Comparison of ENCODE assay signal across 1 cellular context in the genomic region with DNA sequence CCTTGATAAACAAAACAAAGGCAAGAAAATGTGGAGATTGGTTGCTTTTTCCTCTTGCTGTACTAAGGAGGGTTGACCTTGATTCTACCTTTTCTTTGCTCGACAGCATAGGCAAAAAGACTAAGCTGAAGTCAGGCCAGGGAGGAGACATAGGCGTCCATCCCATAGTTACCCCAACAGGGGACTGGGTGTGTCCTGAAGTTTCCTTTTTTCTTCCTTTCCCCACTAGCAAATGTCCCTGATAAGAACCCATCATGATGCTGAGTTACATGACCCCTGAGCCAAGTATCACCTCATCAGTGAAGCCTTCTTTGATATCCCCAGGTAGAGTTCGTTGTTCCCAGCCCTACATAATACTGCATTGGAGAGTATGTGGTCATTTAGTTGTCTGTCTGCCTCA.
TF ChIP-seq lines count a peak whose summit lies in the region.

No MANE protein-coding gene starts in this region.

TF ChIP-seq in HepG2, 621 proteins besides CTCF, POLR2A, EP300 and RAD21 (continues in another document):
- TF ChIP-seq CBFB (CRISPR knock-in tag; IDR thresholded peaks at IDR 0.05) (no peak), ATF7 (IDR thresholded peaks at IDR 0.05) (no peak), ATF7 (CRISPR knock-in tag; IDR thresholded peaks at IDR 0.05) (no peak), MEIS1 (CRISPR knock-in tag; IDR thresholded peaks at IDR 0.05; ENCODE audit: borderline replicate concordance) (no peak), PHF20 (CRISPR knock-in tag; IDR thresholded peaks at IDR 0.05) (no peak), EHMT2 (IDR thresholded peaks at IDR 0.05; ENCODE audit: borderline replicate concordance, low read depth, low read length) (peak; percentile 15; the same call in 1 of the 2 replicates), RFX3 (CRISPR knock-in tag; IDR thresholded peaks at IDR 0.05) (no peak), ZNF383 (CRISPR knock-in tag; IDR thresholded peaks at IDR 0.05; ENCODE audit: borderline replicate concordance) (no peak), RARA (CRISPR knock-in tag; IDR thresholded peaks at IDR 0.05) (no peak), ZNF660 (CRISPR knock-in tag; IDR thresholded peaks at IDR 0.05; ENCODE audit: borderline replicate concordance, low read depth) (no peak), PHB2 (IDR thresholded peaks at IDR 0.05; ENCODE audit: partially characterized antibody) (no peak), GTF2F1 (IDR thresholded peaks at IDR 0.05; ENCODE audit: low read length) (no peak), ATF7-NPFF (CRISPR knock-in tag; IDR thresholded peaks at IDR 0.05; ENCODE audit: low read depth) (no peak), ZNF644 (CRISPR knock-in tag; IDR thresholded peaks at IDR 0.05; ENCODE audit: low read depth) (no peak), PHF21A (CRISPR knock-in tag; IDR thresholded peaks at IDR 0.05) (0 out of 2 replicates have a peak, but pooled peaks have one; percentile 12), ATF1 (CRISPR knock-in tag; IDR thresholded peaks at IDR 0.05) (0 out of 2 replicates have a peak, but pooled peaks have one; percentile 9), NCOA2 (CRISPR knock-in tag; IDR thresholded peaks at IDR 0.05) (no peak), RFXAP (CRISPR knock-in tag; IDR thresholded peaks at IDR 0.05; ENCODE audit: borderline replicate concordance) (no peak), HMG20B (CRISPR knock-in tag; conservative IDR thresholded peaks at IDR 0.05) (no peak), KAT8 (CRISPR knock-in tag; IDR thresholded peaks at IDR 0.05) (peak; percentile 8; the same call in 1 of the 2 replicates), ZNF138 (CRISPR knock-in tag; IDR thresholded peaks at IDR 0.05; ENCODE audit: low read depth) (no peak), SNAPC2 (CRISPR knock-in tag; IDR thresholded peaks at IDR 0.05) (no peak), ZFP36L1 (CRISPR knock-in tag; IDR thresholded peaks at IDR 0.05) (0 out of 2 replicates have a peak, but pooled peaks have one; percentile 10), FOXP1 (IDR thresholded peaks at IDR 0.05) (no peak), FOXP1 (CRISPR knock-in tag; IDR thresholded peaks at IDR 0.05) (no peak), KDM3A (CRISPR knock-in tag; IDR thresholded peaks at IDR 0.05; ENCODE audit: low read depth) (no peak), GFI1 (CRISPR knock-in tag; IDR thresholded peaks at IDR 0.05; ENCODE audit: borderline replicate concordance) (no peak), KDM4B (CRISPR knock-in tag; IDR thresholded peaks at IDR 0.05) (peak; percentile 7; the same call in 1 of the 2 replicates)
- TF ChIP-seq, protein P1, sequence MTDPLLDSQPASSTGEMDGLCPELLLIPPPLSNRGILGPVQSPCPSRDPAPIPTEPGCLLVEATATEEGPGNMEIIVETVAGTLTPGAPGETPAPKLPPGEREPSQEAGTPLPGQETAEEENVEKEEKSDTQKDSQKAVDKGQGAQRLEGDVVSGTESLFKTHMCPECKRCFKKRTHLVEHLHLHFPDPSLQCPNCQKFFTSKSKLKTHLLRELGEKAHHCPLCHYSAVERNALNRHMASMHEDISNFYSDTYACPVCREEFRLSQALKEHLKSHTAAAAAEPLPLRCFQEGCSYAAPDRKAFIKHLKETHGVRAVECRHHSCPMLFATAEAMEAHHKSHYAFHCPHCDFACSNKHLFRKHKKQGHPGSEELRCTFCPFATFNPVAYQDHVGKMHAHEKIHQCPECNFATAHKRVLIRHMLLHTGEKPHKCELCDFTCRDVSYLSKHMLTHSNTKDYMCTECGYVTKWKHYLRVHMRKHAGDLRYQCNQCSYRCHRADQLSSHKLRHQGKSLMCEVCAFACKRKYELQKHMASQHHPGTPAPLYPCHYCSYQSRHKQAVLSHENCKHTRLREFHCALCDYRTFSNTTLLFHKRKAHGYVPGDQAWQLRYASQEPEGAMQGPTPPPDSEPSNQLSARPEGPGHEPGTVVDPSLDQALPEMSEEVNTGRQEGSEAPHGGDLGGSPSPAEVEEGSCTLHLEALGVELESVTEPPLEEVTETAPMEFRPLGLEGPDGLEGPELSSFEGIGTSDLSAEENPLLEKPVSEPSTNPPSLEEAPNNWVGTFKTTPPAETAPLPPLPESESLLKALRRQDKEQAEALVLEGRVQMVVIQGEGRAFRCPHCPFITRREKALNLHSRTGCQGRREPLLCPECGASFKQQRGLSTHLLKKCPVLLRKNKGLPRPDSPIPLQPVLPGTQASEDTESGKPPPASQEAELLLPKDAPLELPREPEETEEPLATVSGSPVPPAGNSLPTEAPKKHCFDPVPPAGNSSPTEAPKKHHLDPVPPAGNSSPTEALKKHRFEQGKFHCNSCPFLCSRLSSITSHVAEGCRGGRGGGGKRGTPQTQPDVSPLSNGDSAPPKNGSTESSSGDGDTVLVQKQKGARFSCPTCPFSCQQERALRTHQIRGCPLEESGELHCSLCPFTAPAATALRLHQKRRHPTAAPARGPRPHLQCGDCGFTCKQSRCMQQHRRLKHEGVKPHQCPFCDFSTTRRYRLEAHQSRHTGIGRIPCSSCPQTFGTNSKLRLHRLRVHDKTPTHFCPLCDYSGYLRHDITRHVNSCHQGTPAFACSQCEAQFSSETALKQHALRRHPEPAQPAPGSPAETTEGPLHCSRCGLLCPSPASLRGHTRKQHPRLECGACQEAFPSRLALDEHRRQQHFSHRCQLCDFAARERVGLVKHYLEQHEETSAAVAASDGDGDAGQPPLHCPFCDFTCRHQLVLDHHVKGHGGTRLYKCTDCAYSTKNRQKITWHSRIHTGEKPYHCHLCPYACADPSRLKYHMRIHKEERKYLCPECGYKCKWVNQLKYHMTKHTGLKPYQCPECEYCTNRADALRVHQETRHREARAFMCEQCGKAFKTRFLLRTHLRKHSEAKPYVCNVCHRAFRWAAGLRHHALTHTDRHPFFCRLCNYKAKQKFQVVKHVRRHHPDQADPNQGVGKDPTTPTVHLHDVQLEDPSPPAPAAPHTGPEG (CRISPR knock-in tag; IDR thresholded peaks at IDR 0.05), result 0 out of 2 replicates have a peak, but pooled peaks have one; percentile 15
- TF ChIP-seq, protein P2, sequence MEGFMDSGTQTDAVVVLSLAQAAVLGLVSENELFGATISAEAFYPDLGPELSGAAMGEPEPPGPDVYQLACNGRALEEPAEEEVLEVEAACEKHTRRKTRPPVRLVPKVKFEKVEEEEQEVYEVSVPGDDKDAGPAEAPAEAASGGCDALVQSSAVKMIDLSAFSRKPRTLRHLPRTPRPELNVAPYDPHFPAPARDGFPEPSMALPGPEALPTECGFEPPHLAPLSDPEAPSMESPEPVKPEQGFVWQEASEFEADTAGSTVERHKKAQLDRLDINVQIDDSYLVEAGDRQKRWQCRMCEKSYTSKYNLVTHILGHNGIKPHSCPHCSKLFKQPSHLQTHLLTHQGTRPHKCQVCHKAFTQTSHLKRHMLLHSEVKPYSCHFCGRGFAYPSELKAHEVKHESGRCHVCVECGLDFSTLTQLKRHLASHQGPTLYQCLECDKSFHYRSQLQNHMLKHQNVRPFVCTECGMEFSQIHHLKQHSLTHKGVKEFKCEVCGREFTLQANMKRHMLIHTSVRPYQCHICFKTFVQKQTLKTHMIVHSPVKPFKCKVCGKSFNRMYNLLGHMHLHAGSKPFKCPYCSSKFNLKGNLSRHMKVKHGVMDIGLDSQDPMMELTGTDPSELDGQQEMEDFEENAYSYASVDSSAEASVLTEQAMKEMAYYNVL (CRISPR knock-in tag; IDR thresholded peaks at IDR 0.05; ENCODE audit: borderline replicate concordance), result 0 out of 2 replicates have a peak, but pooled peaks have one; percentile 6
- TF ChIP-seq, protein P3, sequence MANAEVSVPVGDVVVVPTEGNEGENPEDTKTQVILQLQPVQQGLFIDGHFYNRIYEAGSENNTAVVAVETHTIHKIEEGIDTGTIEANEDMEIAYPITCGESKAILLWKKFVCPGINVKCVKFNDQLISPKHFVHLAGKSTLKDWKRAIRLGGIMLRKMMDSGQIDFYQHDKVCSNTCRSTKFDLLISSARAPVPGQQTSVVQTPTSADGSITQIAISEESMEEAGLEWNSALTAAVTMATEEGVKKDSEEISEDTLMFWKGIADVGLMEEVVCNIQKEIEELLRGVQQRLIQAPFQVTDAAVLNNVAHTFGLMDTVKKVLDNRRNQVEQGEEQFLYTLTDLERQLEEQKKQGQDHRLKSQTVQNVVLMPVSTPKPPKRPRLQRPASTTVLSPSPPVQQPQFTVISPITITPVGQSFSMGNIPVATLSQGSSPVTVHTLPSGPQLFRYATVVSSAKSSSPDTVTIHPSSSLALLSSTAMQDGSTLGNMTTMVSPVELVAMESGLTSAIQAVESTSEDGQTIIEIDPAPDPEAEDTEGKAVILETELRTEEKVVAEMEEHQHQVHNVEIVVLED (CRISPR knock-in tag; IDR thresholded peaks at IDR 0.05; ENCODE audit: borderline replicate concordance), result 0 out of 2 replicates have a peak, but pooled peaks have one; percentile 3
- TF ChIP-seq, protein P4, sequence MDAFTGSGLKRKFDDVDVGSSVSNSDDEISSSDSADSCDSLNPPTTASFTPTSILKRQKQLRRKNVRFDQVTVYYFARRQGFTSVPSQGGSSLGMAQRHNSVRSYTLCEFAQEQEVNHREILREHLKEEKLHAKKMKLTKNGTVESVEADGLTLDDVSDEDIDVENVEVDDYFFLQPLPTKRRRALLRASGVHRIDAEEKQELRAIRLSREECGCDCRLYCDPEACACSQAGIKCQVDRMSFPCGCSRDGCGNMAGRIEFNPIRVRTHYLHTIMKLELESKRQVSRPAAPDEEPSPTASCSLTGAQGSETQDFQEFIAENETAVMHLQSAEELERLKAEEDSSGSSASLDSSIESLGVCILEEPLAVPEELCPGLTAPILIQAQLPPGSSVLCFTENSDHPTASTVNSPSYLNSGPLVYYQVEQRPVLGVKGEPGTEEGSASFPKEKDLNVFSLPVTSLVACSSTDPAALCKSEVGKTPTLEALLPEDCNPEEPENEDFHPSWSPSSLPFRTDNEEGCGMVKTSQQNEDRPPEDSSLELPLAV (CRISPR knock-in tag; conservative IDR thresholded peaks at IDR 0.05; ENCODE audit: low read depth), result no peak
- TF ChIP-seq, protein P5, sequence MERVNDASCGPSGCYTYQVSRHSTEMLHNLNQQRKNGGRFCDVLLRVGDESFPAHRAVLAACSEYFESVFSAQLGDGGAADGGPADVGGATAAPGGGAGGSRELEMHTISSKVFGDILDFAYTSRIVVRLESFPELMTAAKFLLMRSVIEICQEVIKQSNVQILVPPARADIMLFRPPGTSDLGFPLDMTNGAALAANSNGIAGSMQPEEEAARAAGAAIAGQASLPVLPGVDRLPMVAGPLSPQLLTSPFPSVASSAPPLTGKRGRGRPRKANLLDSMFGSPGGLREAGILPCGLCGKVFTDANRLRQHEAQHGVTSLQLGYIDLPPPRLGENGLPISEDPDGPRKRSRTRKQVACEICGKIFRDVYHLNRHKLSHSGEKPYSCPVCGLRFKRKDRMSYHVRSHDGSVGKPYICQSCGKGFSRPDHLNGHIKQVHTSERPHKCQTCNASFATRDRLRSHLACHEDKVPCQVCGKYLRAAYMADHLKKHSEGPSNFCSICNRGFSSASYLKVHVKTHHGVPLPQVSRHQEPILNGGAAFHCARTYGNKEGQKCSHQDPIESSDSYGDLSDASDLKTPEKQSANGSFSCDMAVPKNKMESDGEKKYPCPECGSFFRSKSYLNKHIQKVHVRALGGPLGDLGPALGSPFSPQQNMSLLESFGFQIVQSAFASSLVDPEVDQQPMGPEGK (CRISPR knock-in tag; IDR thresholded peaks at IDR 0.05), result no peak
- TF ChIP-seq, protein P6, sequence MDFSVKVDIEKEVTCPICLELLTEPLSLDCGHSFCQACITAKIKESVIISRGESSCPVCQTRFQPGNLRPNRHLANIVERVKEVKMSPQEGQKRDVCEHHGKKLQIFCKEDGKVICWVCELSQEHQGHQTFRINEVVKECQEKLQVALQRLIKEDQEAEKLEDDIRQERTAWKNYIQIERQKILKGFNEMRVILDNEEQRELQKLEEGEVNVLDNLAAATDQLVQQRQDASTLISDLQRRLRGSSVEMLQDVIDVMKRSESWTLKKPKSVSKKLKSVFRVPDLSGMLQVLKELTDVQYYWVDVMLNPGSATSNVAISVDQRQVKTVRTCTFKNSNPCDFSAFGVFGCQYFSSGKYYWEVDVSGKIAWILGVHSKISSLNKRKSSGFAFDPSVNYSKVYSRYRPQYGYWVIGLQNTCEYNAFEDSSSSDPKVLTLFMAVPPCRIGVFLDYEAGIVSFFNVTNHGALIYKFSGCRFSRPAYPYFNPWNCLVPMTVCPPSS (IDR thresholded peaks at IDR 0.05), result no peak
- TF ChIP-seq, protein P7, sequence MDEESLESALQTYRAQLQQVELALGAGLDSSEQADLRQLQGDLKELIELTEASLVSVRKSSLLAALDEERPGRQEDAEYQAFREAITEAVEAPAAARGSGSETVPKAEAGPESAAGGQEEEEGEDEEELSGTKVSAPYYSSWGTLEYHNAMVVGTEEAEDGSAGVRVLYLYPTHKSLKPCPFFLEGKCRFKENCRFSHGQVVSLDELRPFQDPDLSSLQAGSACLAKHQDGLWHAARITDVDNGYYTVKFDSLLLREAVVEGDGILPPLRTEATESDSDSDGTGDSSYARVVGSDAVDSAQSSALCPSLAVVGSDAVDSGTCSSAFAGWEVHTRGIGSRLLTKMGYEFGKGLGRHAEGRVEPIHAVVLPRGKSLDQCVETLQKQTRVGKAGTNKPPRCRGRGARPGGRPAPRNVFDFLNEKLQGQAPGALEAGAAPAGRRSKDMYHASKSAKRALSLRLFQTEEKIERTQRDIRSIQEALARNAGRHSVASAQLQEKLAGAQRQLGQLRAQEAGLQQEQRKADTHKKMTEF (CRISPR knock-in tag; IDR thresholded peaks at IDR 0.05), result peak; percentile 5; the same call in 1 of the 2 replicates
- TF ChIP-seq, protein P8, sequence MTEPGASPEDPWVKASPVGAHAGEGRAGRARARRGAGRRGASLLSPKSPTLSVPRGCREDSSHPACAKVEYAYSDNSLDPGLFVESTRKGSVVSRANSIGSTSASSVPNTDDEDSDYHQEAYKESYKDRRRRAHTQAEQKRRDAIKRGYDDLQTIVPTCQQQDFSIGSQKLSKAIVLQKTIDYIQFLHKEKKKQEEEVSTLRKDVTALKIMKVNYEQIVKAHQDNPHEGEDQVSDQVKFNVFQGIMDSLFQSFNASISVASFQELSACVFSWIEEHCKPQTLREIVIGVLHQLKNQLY (CRISPR knock-in tag; IDR thresholded peaks at IDR 0.05), result no peak
- TF ChIP-seq, protein P9, sequence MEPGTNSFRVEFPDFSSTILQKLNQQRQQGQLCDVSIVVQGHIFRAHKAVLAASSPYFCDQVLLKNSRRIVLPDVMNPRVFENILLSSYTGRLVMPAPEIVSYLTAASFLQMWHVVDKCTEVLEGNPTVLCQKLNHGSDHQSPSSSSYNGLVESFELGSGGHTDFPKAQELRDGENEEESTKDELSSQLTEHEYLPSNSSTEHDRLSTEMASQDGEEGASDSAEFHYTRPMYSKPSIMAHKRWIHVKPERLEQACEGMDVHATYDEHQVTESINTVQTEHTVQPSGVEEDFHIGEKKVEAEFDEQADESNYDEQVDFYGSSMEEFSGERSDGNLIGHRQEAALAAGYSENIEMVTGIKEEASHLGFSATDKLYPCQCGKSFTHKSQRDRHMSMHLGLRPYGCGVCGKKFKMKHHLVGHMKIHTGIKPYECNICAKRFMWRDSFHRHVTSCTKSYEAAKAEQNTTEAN (CRISPR knock-in tag; conservative IDR thresholded peaks at IDR 0.05), result peak; percentile 2; the same call in 1 of the 2 replicates
